ENCODE assay signal across 18 cellular contexts in genomic region chrX:108029928-108030711, GRCh38. TPM values are rescaled to one million over a fixed set of nuclear protein-coding genes. Genes with fewer than 3 reads are reported as not detected.
A peak's percentile ranks its signal among the peaks of the same experiment; 100 is the strongest.
DNase-seq lines count a peak whose midpoint lies in the region; ATAC-seq and TF ChIP-seq lines count a peak whose summit lies in the region.
"Had no signal": no experiment of that assay in that cellular context is flagged by ENCODE, and none has a peak within 500 bp of the region (broad histone marks: within the 10 kb centered on the region; RNA-seq: fewer than 3 reads in every experiment).

No MANE protein-coding gene starts in this region.

- H3K4me1 ChIP-seq in GM23248 (ENCODE audit: insufficient read depth) = no peaks in the 10 kb centered on the region
- H3K4me1 ChIP-seq: body of pancreas had no signal

- H3K79me2 ChIP-seq in GM23248 (ENCODE audit: insufficient read depth) = no peaks in the 10 kb centered on the region

- 83 to 89% methylated on average over 5 of the region's 5 CpGs for WGBS in GM23248 (ENCODE audit: low coverage in 1 of 2, low lambda C conversion rate in 2 of 2, missing lambda C conversion rate in 2 of 2), 2 experiments

- no peak overlapping the region for H3K27ac ChIP-seq in GM23248
- H3K27ac ChIP-seq: body of pancreas, PC-9 had no signal

- no peaks in the 10 kb centered on the region for H3F3A ChIP-seq in GM23248 (ENCODE audit: insufficient read depth)

- no peaks in the 10 kb centered on the region for H3K9me3 Mint-ChIP-seq in activated naive CD4-positive, alpha-beta T cell treated with anti-CD3 and anti-CD28 coated beads, Interleukin-2, amount 50 U/mL, for 72 hours
- no peaks in the 10 kb centered on the region for H3K9me3 Mint-ChIP-seq in stimulated activated memory B cell treated with anti-CD40 and anti-IgM and Interleukin-4, amounts not matched to agents 10 μg/mL and 1 μg/mL and 100 μg/mL, for 72 hours
- H3K9me3 Mint-ChIP-seq: activated T-helper 1 cell treated with anti-CD3 and anti-CD28 coated beads, Interleukin-12 subunit alpha, Interleukin-12 subunit beta, Interleukin-2, Interleukin-4 antibody, amounts not matched to agents 30 ng/mL and 10 ng/mL and 1 ng/mL, durations not matched to agents 14 hours and 24 hours and 36 hours; GM23338 had no signal

- H3K27me3 Mint-ChIP-seq in stimulated activated memory B cell treated with anti-CD40 and anti-IgM and Interleukin-4, amounts not matched to agents 10 μg/mL and 1 μg/mL and 100 μg/mL, for 72 hours = no peaks in the 10 kb centered on the region
- H3K27me3 Mint-ChIP-seq: progenitor cell of endocrine pancreas had no signal

- H3K9me3 ChIP-seq in GM23248 (ENCODE audit: low read depth) = no peaks in the 10 kb centered on the region
- H3K9me3 ChIP-seq: body of pancreas had no signal

- H3K4me3 ChIP-seq in GM23248 (no peak overlapping the region), foreskin fibroblast (ENCODE audit: low read depth in 1 of 2, low read length in 2 of 2) (no peak overlapping the region)
- H3K4me3 ChIP-seq: body of pancreas, GM23338, PC-9 had no signal

- no peak overlapping the region for H3K9ac ChIP-seq in GM23248

- ATAC-seq in activated naive CD4-positive, alpha-beta T cell treated with anti-CD3 and anti-CD28 coated beads, Interleukin-2, amount 50 U/mL, for 72 hours = peak; percentile 64 to 76
- peak; percentile 68 for ATAC-seq in GM21723 (IDR thresholded peaks at IDR 0.05; ENCODE audit: unreplicated experiment)
- ATAC-seq in HG03342 (IDR thresholded peaks at IDR 0.05; ENCODE audit: unreplicated experiment) = peak; percentile 70
- ATAC-seq in stimulated activated memory B cell treated with anti-CD40 and anti-IgM and Interleukin-4, amounts not matched to agents 10 μg/mL and 1 μg/mL and 100 μg/mL, for 72 hours = no peak
- ATAC-seq: body of pancreas, GM23338 had no signal

- no peak overlapping the region for H3K4me2 ChIP-seq in GM23248 (ENCODE audit: unreplicated experiment)
- H3K4me2 ChIP-seq: GM23338, PC-9 had no signal

- in situ Hi-C loops in GM23248 (cut with MboI) = no loop called here

- TF ChIP-seq CTCF in foreskin fibroblast (IDR thresholded peaks at IDR 0.05; ENCODE audit: low read depth, low read length) = no peak

- no peaks in the 10 kb centered on the region for H3K9me2 ChIP-seq in GM23248 (ENCODE audit: insufficient read depth)

- H3K36me3 Mint-ChIP-seq in activated naive CD4-positive, alpha-beta T cell treated with anti-CD3 and anti-CD28 coated beads, Interleukin-2, amount 50 U/mL, for 72 hours = no peaks in the 10 kb centered on the region
- H3K36me3 Mint-ChIP-seq in stimulated activated memory B cell treated with anti-CD40 and anti-IgM and Interleukin-4, amounts not matched to agents 10 μg/mL and 1 μg/mL and 100 μg/mL, for 72 hours = no peaks in the 10 kb centered on the region

- H2AFZ ChIP-seq in GM23248 = no peak overlapping the region
- H2AFZ ChIP-seq: GM23338, PC-9 had no signal

- no peak for DNase-seq in activated naive CD4-positive, alpha-beta T cell treated with anti-CD3 and anti-CD28 coated beads, Interleukin-2, amount 50 U/mL, for 72 hours (ENCODE audit: low spot score in 2 of 2)
- no peak for DNase-seq in activated naive CD4-positive, alpha-beta T cell (lab: John Stamatoyannopoulos, UW)
- DNase-seq in GM23248 = no peak
- DNase-seq in NCI-H2227 treated with DMSO at 0.1 percent for 48 hours (lab: John Stamatoyannopoulos, UW) = no peak
- no peak for DNase-seq in foreskin fibroblast
- DNase-seq: activated CD4-positive, alpha-beta T cell treated with anti-CD3 and anti-CD28 coated beads for 1 hour; body of pancreas; GDM1; NCI-H1436; NCI-H345; PC-9 had no signal

- no peaks in the 10 kb centered on the region for H3K36me3 ChIP-seq in GM23248 (ENCODE audit: low read depth)

- H3K4me3 Mint-ChIP-seq in stimulated activated memory B cell treated with anti-CD40 and anti-IgM and Interleukin-4, amounts not matched to agents 10 μg/mL and 1 μg/mL and 100 μg/mL, for 72 hours = no peak overlapping the region
- H3K4me3 Mint-ChIP-seq: activated T-helper 1 cell treated with anti-CD3 and anti-CD28 coated beads, Interleukin-12 subunit alpha, Interleukin-12 subunit beta, Interleukin-2, Interleukin-4 antibody, amounts not matched to agents 30 ng/mL and 10 ng/mL and 1 ng/mL, durations not matched to agents 14 hours and 24 hours and 36 hours; GM23338 had no signal

- no peak overlapping the region for H3K27ac Mint-ChIP-seq in activated naive CD4-positive, alpha-beta T cell treated with anti-CD3 and anti-CD28 coated beads, Interleukin-2, amount 50 U/mL, for 72 hours
- H3K27ac Mint-ChIP-seq in stimulated activated memory B cell treated with anti-CD40 and anti-IgM and Interleukin-4, amounts not matched to agents 10 μg/mL and 1 μg/mL and 100 μg/mL, for 72 hours = peak overlapping the region; percentile 69
- H3K27ac Mint-ChIP-seq: activated T-helper 1 cell treated with anti-CD3 and anti-CD28 coated beads, Interleukin-12 subunit alpha, Interleukin-12 subunit beta, Interleukin-2, Interleukin-4 antibody, amounts not matched to agents 30 ng/mL and 10 ng/mL and 1 ng/mL, durations not matched to agents 14 hours and 24 hours and 36 hours; GM23338; progenitor cell of endocrine pancreas had no signal

- H4K20me1 ChIP-seq in GM23248 (ENCODE audit: insufficient read depth) = no peaks in the 10 kb centered on the region

- no peaks in the 10 kb centered on the region for H3K27me3 ChIP-seq in GM23248 (replicated peaks; ENCODE audit: insufficient read depth)
- H3K27me3 ChIP-seq: body of pancreas had no signal

- H3K4me1 Mint-ChIP-seq in stimulated activated memory B cell treated with anti-CD40 and anti-IgM and Interleukin-4, amounts not matched to agents 10 μg/mL and 1 μg/mL and 100 μg/mL, for 72 hours = peaks cover 20% of the 10 kb centered on the region

RNA-seq across cellular contexts. Expression of gene VSIG1, which starts 14.7 kb away (rescaled TPM):
- 1 to 10 TPM in 1 of 2 donors, under 1 TPM in 1; 0.18 to 4.4 TPM for total RNA-seq in activated naive CD4-positive, alpha-beta T cell treated with anti-CD3 and anti-CD28 coated beads, Interleukin-2, amount 50 U/mL, for 72 hours
- not detected in 2 replicates for total RNA-seq in GM23248 (2014; rRNA removed; shearing (Covaris generic))
- not detected in 2 replicates for polyA plus RNA-seq in GM23248 (2016; fragmentation: Nextera tagmentation; extraction: Ambion mirVana)
- total RNA-seq: PC-9 had no signal

RNA-seq across cellular contexts. Expression of gene TEX13B, which starts 48.0 kb away (rescaled TPM):
- total RNA-seq in activated naive CD4-positive, alpha-beta T cell treated with anti-CD3 and anti-CD28 coated beads, Interleukin-2, amount 50 U/mL, for 72 hours = not detected
- not detected in 2 replicates for total RNA-seq in GM23248 (2014; rRNA removed; shearing (Covaris generic))
- not detected in 2 replicates for polyA plus RNA-seq in GM23248 (2016; fragmentation: Nextera tagmentation; extraction: Ambion mirVana)
- total RNA-seq: activated T-helper 1 cell treated with anti-CD3 and anti-CD28 coated beads, Interleukin-12 subunit alpha, Interleukin-12 subunit beta, Interleukin-2, Interleukin-4 antibody, amounts not matched to agents 30 ng/mL and 10 ng/mL and 1 ng/mL, durations not matched to agents 14 hours and 24 hours and 36 hours; body of pancreas; GM23338; PC-9; progenitor cell of endocrine pancreas had no signal
- polyA plus RNA-seq: thymus had no signal
